8 cellular contexts compared by ENCODE assay signal in the genomic region with DNA sequence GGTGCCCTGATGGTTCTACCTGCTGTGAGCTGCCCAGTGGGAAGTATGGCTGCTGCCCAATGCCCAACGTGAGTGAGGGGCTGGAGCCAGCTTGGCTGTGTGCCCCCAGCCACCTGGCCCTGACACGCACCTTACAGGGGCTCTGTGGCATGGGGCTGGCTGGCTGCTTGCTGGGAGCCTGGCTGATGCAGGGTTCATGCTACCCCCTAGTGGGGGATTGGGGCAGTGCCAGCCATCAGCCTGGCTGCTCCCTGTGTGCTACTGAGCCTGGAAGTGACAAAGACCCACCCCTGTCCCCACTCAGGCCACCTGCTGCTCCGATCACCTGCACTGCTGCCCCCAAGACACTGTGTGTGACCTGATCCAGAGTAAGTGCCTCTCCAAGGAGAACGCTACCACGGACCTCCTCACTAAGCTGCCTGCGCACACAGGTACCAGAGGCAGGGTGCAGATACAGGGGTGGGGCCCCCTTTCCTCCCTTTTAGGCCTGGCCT. TPM values are rescaled to one million over a fixed set of nuclear protein-coding genes. Genes with fewer than 3 reads are reported as not detected.
DNase-seq lines count a peak whose midpoint lies in the region; ATAC-seq and TF ChIP-seq lines count a peak whose summit lies in the region.

No MANE protein-coding gene starts in this region.

- TF ChIP-seq CTCF in WI38 (IDR thresholded peaks at IDR 0.05; ENCODE audit: low read depth, low read length) = peak; percentile 92
- TF ChIP-seq CTCF in kidney epithelial cell (IDR thresholded peaks at IDR 0.05; ENCODE audit: insufficient read depth, low read length, poor library complexity, severe bottlenecking) = peak; percentile 92

- no peak for ATAC-seq in GM19467 (IDR thresholded peaks at IDR 0.05; ENCODE audit: unreplicated experiment)

- in situ Hi-C loops in T47D (cut with HindIII; ENCODE audit: low pct_unique_long_range_greater_than_20kb, low sequenced_read_pairs) = no loop called here

- H3K36me3 ChIP-seq in MG63 (peaks cover 6% of the 10 kb centered on the region), kidney epithelial cell (ENCODE audit: control insufficient read depth, insufficient read depth, low read length) (peaks cover 3% of the 10 kb centered on the region)

- H3K4me3 ChIP-seq in MG63 = no peak overlapping the region
- no peak overlapping the region for H3K4me3 ChIP-seq in WI38 (ENCODE audit: low read depth, low read length)
- no peak overlapping the region for H3K4me3 ChIP-seq in kidney epithelial cell (ENCODE audit: low read depth, low read length)

- no peaks in the 10 kb centered on the region for H3K9me3 ChIP-seq in MG63

- no peaks in the 10 kb centered on the region for H3K27me3 ChIP-seq in MG63
- peaks cover 2% of the 10 kb centered on the region for H3K27me3 ChIP-seq in kidney epithelial cell (ENCODE audit: control insufficient read depth, insufficient read depth, low read length)

- DNase-seq in GF-D8 (lab: John Stamatoyannopoulos, UW) (peak; percentile 2), MG63 (peak; percentile 58), T47D (ENCODE audit: low read depth in 1 of 2, low spot score in 1 of 2) (peak; percentile 73 to 99), kidney epithelial cell (ENCODE audit: low read depth) (no peak), NCI-H2029 (lab: John Stamatoyannopoulos, UW) (no peak)
- peak; percentile 74 for DNase-seq in stimulated activated CD4-positive, alpha-beta T cell treated with anti-CD3 and anti-CD28 coated beads, Interleukin-4, amount 100 ng/mL, for 24 hours

RNA-seq across cellular contexts. Expression of gene GRN, which starts 5.7 kb away (rescaled TPM):
- total RNA-seq in MG63 (2014; rRNA removed; shearing (Covaris generic); ENCODE audit: low replicate concordance) = 109 and 170 TPM in 2 replicates
- 521 and 704 TPM in 2 replicates for total RNA-seq in kidney epithelial cell

RNA-seq across cellular contexts. Expression of gene FAM171A2, which starts 12.9 kb away (rescaled TPM):
- 2.1 and 9.3 TPM in 2 replicates for total RNA-seq in MG63 (2014; rRNA removed; shearing (Covaris generic); ENCODE audit: low replicate concordance)
- total RNA-seq in kidney epithelial cell = 12.6 and 16.3 TPM in 2 replicates

RNA-seq across cellular contexts. Expression of gene SLC25A39, which starts 26.2 kb away (rescaled TPM):
- 142 and 155 TPM in 2 replicates for total RNA-seq in MG63 (2014; rRNA removed; shearing (Covaris generic); ENCODE audit: low replicate concordance)
- 145 and 146 TPM in 2 replicates for total RNA-seq in kidney epithelial cell

RNA-seq across cellular contexts. Expression of gene ITGA2B, which starts 38.7 kb away (rescaled TPM):
- not detected in 2 replicates for total RNA-seq in MG63 (2014; rRNA removed; shearing (Covaris generic); ENCODE audit: low replicate concordance)
- 0.04 and 0.14 TPM in 2 replicates for total RNA-seq in kidney epithelial cell

RNA-seq across cellular contexts. Expression of gene RUNDC3A, which starts 42.4 kb away (rescaled TPM):
- total RNA-seq in MG63 (2014; rRNA removed; shearing (Covaris generic); ENCODE audit: low replicate concordance) = not detected in 2 replicates
- 3.3 and 12.3 TPM in 2 replicates for total RNA-seq in kidney epithelial cell

Comparison
In these comparisons a context has a peak if more than half of its experiments do, and no peak if none do; other contexts are left out.
1. DNase-seq: peak in GF-D8 (single experiment), MG63 (single experiment), T47D (2 of 2) and stimulated activated CD4-positive, alpha-beta T cell treated with anti-CD3 and anti-CD28 coated beads, Interleukin-4, amount 100 ng/mL, for 24 hours (single experiment); none in kidney epithelial cell (single experiment) and NCI-H2029 (single experiment).